ENCODE assay signal across 4 cellular contexts in genomic region chr7:134231296-134231695, GRCh38.
DNase-seq lines count a peak whose midpoint lies in the region; ATAC-seq, FAIRE-seq and TF ChIP-seq lines count a peak whose summit lies in the region.
"Not testable (repeated sequence)": the region's sequence is repeated elsewhere in the genome, so short reads cannot be mapped to it uniquely, and the experiment has no call there.

No MANE protein-coding gene starts in this region.

- H3K4me2 ChIP-seq in K562 (ENCODE audit: insufficient read depth, low read length); HepG2 (ENCODE audit: low read depth, low read length): not testable (repeated sequence)

- not testable (repeated sequence) for H3K4me1 ChIP-seq in HEK293 (ENCODE audit: control insufficient read depth, insufficient read depth, low read length); K562 (replicated peaks in 1 of 2; ENCODE audit: control insufficient read depth in 2 of 2, insufficient read depth in 2 of 2, low read length in 2 of 2); HepG2 (ENCODE audit: insufficient read depth, low read length)

- POLR2A ChIA-PET in HEK293 (lab: Yijun Ruan, JAX); K562 (lab: Yijun Ruan, JAX); HepG2 (lab: Yijun Ruan, JAX): not testable (repeated sequence)

- not testable (repeated sequence) for TF ChIP-seq POLR2A in K562 (conservative IDR thresholded peaks at IDR 0.05); HepG2 (IDR thresholded peaks at IDR 0.05; ENCODE audit: insufficient read depth in 1 of 2, low read depth in 2 of 2, low read length in 2 of 2)

- not testable (repeated sequence) for H3K4me3 ChIP-seq in HEK293 (ENCODE audit: low read depth, low read length); K562; HepG2 (replicated peaks in 1 of 3; ENCODE audit: insufficient read depth in 1 of 3, low read depth in 2 of 3, low read length in 3 of 3)

- not testable (repeated sequence) for FAIRE-seq in K562 (lab: Jason Lieb, UNC); HepG2 (lab: Jason Lieb, UNC)
- peak; percentile 20 for FAIRE-seq in urothelium cell line (lab: Jason Lieb, UNC)

- not testable (repeated sequence) for H3K9me1 ChIP-seq in K562 (ENCODE audit: control insufficient read depth, insufficient read depth, low read length)

- not testable (repeated sequence) for H3K36me3 ChIP-seq in HEK293 (ENCODE audit: control insufficient read depth in 2 of 2, insufficient read depth in 1 of 2, low read length in 2 of 2); K562 (ENCODE audit: control insufficient read depth, insufficient read depth, low read length); HepG2 (replicated peaks in 1 of 2; ENCODE audit: control insufficient read depth in 1 of 2, insufficient read depth in 2 of 2, low read length in 2 of 2)

- H3K9me3 ChIP-seq in HEK293 (ENCODE audit: control insufficient read depth, insufficient read depth, low read depth, low read length); K562 (replicated peaks; ENCODE audit: control insufficient read depth, insufficient read depth, low read depth, low read length); HepG2 (ENCODE audit: low read length): not testable (repeated sequence)

- CTCF ChIA-PET in HEK293 (lab: Yijun Ruan, JAX); K562 (lab: Yijun Ruan, JAX; ENCODE audit: low intra/inter-chr PET ratio); HepG2 (lab: Yijun Ruan, JAX; ENCODE audit: low intra/inter-chr PET ratio, low total read pairs): not testable (repeated sequence)

- in situ Hi-C loops in K562 (cut with MboI); HepG2 (cut with HindIII; ENCODE audit: extremely low pct_ligation_motif_present, low pct_unique_long_range_greater_than_20kb): not testable (repeated sequence)

- H2AFZ ChIP-seq in K562 (ENCODE audit: low read depth, low read length), result peak overlapping the region; percentile 41; the same call in 1 of the 2 replicates
- not testable (repeated sequence) for H2AFZ ChIP-seq in HepG2 (ENCODE audit: low read length)

- not testable (repeated sequence) for TF ChIP-seq RAD21 in K562 (CRISPR knock-in tag; conservative IDR thresholded peaks at IDR 0.05 in 1 of 2, IDR thresholded peaks at IDR 0.05 in 1 of 2); HepG2 (CRISPR knock-in tag; IDR thresholded peaks at IDR 0.05)

- not testable (repeated sequence) for H3K27me3 ChIP-seq in K562 (ENCODE audit: control insufficient read depth in 2 of 2, insufficient read depth in 2 of 2, low read length in 2 of 2); HepG2 (ENCODE audit: control insufficient read depth in 1 of 2, insufficient read depth in 2 of 2, low read length in 2 of 2)

- TF ChIP-seq EP300 in K562 (IDR thresholded peaks at IDR 0.05; ENCODE audit: low read length); HepG2 (IDR thresholded peaks at IDR 0.05; ENCODE audit: low read depth in 2 of 2, low read length in 2 of 2); HepG2 (CRISPR knock-in tag; IDR thresholded peaks at IDR 0.05; ENCODE audit: borderline replicate concordance): not testable (repeated sequence)

- intact Hi-C loops in K562 (cut with micrococcal nuclease); HepG2 (cut with micrococcal nuclease; ENCODE audit: unreplicated experiment): not testable (repeated sequence)

- not testable (repeated sequence) for H4K20me1 ChIP-seq in K562 (replicated peaks; ENCODE audit: control insufficient read depth, insufficient read depth, low read length); HepG2 (ENCODE audit: insufficient read depth, low read length)

- not testable (repeated sequence) for TF ChIP-seq CTCF in HEK293 (tag by site-specific recombination; IDR thresholded peaks at IDR 0.05); K562 (IDR thresholded peaks at IDR 0.05 in 2 of 3, conservative IDR thresholded peaks at IDR 0.05 in 1 of 3; ENCODE audit: insufficient read depth in 2 of 3, low read depth in 1 of 3, low read length in 3 of 3); HepG2 (CRISPR knock-in tag; IDR thresholded peaks at IDR 0.05)

- not testable (repeated sequence) for BruUV-seq in K562 (replicated peaks; lab: Mats Ljungman, UMichigan); HepG2 (replicated peaks; lab: Mats Ljungman, UMichigan)

- not testable (repeated sequence) for ATAC-seq in K562, HepG2

- not testable (repeated sequence) for DNase-seq in K562 (ENCODE audit: extremely low read depth in 1 of 4, low spot score in 3 of 4); HepG2 (ENCODE audit: low spot score); urothelium cell line (ENCODE audit: low spot score)

- H3K79me2 ChIP-seq in K562 (ENCODE audit: control insufficient read depth, insufficient read depth, low read length); HepG2 (ENCODE audit: insufficient read depth, low read length): not testable (repeated sequence)

- 12% methylated on average over 6 of the region's 7 CpGs for WGBS in K562 (ENCODE audit: insufficient coverage, low coverage, missing lambda C conversion rate)
- WGBS in HepG2 (ENCODE audit: low lambda C conversion rate), result 14% methylated on average over 7 of the region's 7 CpGs

- H3K27ac ChIP-seq in HEK293 (ENCODE audit: extremely low read depth, low read depth, low read length); K562 (ENCODE audit: extremely low read depth, low read depth, low read length); HepG2 (ENCODE audit: extremely low read length, insufficient read depth, low read length): not testable (repeated sequence)

- not testable (repeated sequence) for H3K9ac ChIP-seq in K562 (ENCODE audit: insufficient read depth in 1 of 2, low read depth in 2 of 2, low read length in 2 of 2); HepG2 (ENCODE audit: insufficient read depth, low read depth, low read length)

TF ChIP-seq in HEK293, 187 proteins besides CTCF, POLR2A, EP300 and RAD21:
- peak; percentile 76 for TF ChIP-seq ZNF366 (tag by site-specific recombination; conservative IDR thresholded peaks at IDR 0.05)

TF ChIP-seq in K562, 482 proteins besides CTCF, POLR2A, EP300 and RAD21:
- TF ChIP-seq ZNF512 (tag; IDR thresholded peaks at IDR 0.05), result peak; percentile 86

TF ChIP-seq in HepG2, 621 proteins besides CTCF, POLR2A, EP300 and RAD21:
- TF ChIP-seq HNRNPK (IDR thresholded peaks at IDR 0.05; ENCODE audit: low read depth, low read length, poor library complexity, severe bottlenecking), result peak; percentile 17
